Comparison of ENCODE assay signal across 12 cellular contexts in genomic region chr3:11635671-11636371, GRCh38. TPM values are rescaled to one million over a fixed set of nuclear protein-coding genes. Genes with fewer than 3 reads are reported as not detected.
A peak's percentile ranks its signal among the peaks of the same experiment; 100 is the strongest.
DNase-seq lines count a peak whose midpoint lies in the region; FAIRE-seq and TF ChIP-seq lines count a peak whose summit lies in the region.
"Had no signal": no experiment of that assay in that cellular context is flagged by ENCODE, and none has a peak within 500 bp of the region (broad histone marks: within the 10 kb centered on the region; RNA-seq: fewer than 3 reads in every experiment).

No MANE protein-coding gene starts in this region.

- H2AFZ ChIP-seq in endothelial cell of umbilical vein (ENCODE audit: low read depth, low read length): no peak overlapping the region

- H3K4me3 ChIP-seq in right atrium auricular region: no peak overlapping the region
- peak overlapping the region in 1 of 3 experiments; percentile 10 for H3K4me3 ChIP-seq in endothelial cell of umbilical vein (replicated peaks in 1 of 3; ENCODE audit: insufficient read depth in 1 of 3, low read depth in 1 of 3, low read length in 3 of 3)
- H3K4me3 ChIP-seq in uterus: no peak overlapping the region

- CTCF ChIA-PET in endothelial cell of umbilical vein (lab: Charles Lee): interaction anchor here (1.2 to 2.3 kb wide), 2 partner anchors 10 to 28 kb away, joined by 3 to 8 read pairs; no protein-coding TSS in a partner anchor

- POLR2A ChIA-PET in endothelial cell of umbilical vein (lab: Charles Lee): no interaction called here

- no peak for FAIRE-seq in endothelial cell of umbilical vein (lab: Jason Lieb, UNC)

- peak overlapping the region; percentile 38 for H3K9ac ChIP-seq in endothelial cell of umbilical vein (replicated peaks; ENCODE audit: extremely low read depth, insufficient read depth, low read length)

- TF ChIP-seq POLR2A in endothelial cell of umbilical vein (IDR thresholded peaks at IDR 0.05; ENCODE audit: low read depth, low read length): no peak
- TF ChIP-seq POLR2A in uterus (IDR thresholded peaks at IDR 0.05): no peak

- no peaks in the 10 kb centered on the region for H3K27me3 Mint-ChIP-seq in nephron progenitor cell (ENCODE audit: low read depth, poor library complexity)

- H3K4me1 ChIP-seq in right atrium auricular region (peaks cover 0 to 95% of the 10 kb centered on the region in 2 donors), endothelial cell of umbilical vein (ENCODE audit: control insufficient read depth, extremely low read depth, insufficient read depth, low read length) (peaks cover 78% of the 10 kb centered on the region), uterus (peaks cover 22 to 45% of the 10 kb centered on the region in 2 donors)

- peaks cover 49% of the 10 kb centered on the region for H3K36me3 Mint-ChIP-seq in nephron progenitor cell (ENCODE audit: low read depth)

- dilution Hi-C loops in endothelial cell of umbilical vein (cut with MboI; ENCODE audit: extremely low pct_ligation_motif_present, low sequenced_read_pairs): no loop called here

- intact Hi-C loops in cardiac septum (cut with DNase I) (no loop called here), endothelial cell of umbilical vein (cut with micrococcal nuclease) (no loop called here), uterus (cut with DNase I; ENCODE audit: low total_unique reads) (no loop called here)

- peaks cover 100% of the 10 kb centered on the region for H3K79me2 ChIP-seq in endothelial cell of umbilical vein (ENCODE audit: control insufficient read depth, insufficient read depth, low read length)

- H3K4me2 ChIP-seq in endothelial cell of umbilical vein (ENCODE audit: insufficient read depth, low read length): peak overlapping the region; percentile 93

- H3K27me3 ChIP-seq in right atrium auricular region: no peaks in the 10 kb centered on the region
- H3K27me3 ChIP-seq in endothelial cell of umbilical vein (ENCODE audit: control insufficient read depth in 2 of 2, insufficient read depth in 2 of 2, low read length in 2 of 2): no peaks in the 10 kb centered on the region
- no peaks in the 10 kb centered on the region for H3K27me3 ChIP-seq in uterus
- H3K27me3 ChIP-seq: neutrophil had no signal

- peaks cover 15% of the 10 kb centered on the region for H3K9me3 Mint-ChIP-seq in nephron progenitor cell

- TF ChIP-seq CTCF in right atrium auricular region (IDR thresholded peaks at IDR 0.05) (no peak), endothelial cell of umbilical vein (IDR thresholded peaks at IDR 0.05; ENCODE audit: extremely low read depth in 1 of 2, insufficient read depth in 1 of 2, low read depth in 1 of 2, low read length in 2 of 2) (no peak), nephron progenitor cell (IDR thresholded peaks at IDR 0.05) (no peak), uterus (IDR thresholded peaks at IDR 0.05) (no peak)

- peaks cover 91% of the 10 kb centered on the region for H3K4me1 Mint-ChIP-seq in nephron progenitor cell

- H4K20me1 ChIP-seq in endothelial cell of umbilical vein (replicated peaks; ENCODE audit: control insufficient read depth, extremely low read depth, insufficient read depth, low read length): peaks cover 2% of the 10 kb centered on the region

- H3K4me3 Mint-ChIP-seq in nephron progenitor cell: peak overlapping the region; percentile 31

- H3K27ac ChIP-seq in right atrium auricular region (peak overlapping the region; percentile 58 to 69), endothelial cell of umbilical vein (ENCODE audit: insufficient read depth, low read depth, low read length) (peak overlapping the region; percentile 58), uterus (peak overlapping the region; percentile 89 to 99)
- H3K27ac ChIP-seq: neutrophil had no signal

- no TSS peak for BruUV-seq in endothelial cell of umbilical vein (replicated peaks; lab: Mats Ljungman, UMichigan)

- H3K9me3 ChIP-seq in right atrium auricular region (no peaks in the 10 kb centered on the region), endothelial cell of umbilical vein (replicated peaks; ENCODE audit: control insufficient read depth, insufficient read depth, low read length) (no peaks in the 10 kb centered on the region), uterus (no peaks in the 10 kb centered on the region)
- H3K9me3 ChIP-seq: neutrophil had no signal

- DNase-seq in right atrium auricular region (ENCODE audit: low spot score) (no peak), cardiac septum (ENCODE audit: low spot score) (no peak), endothelial cell of umbilical vein (ENCODE audit: low read depth, low spot score) (peak; percentile 72), nephron progenitor cell (no peak), uterus (no peak), hepatic stellate cell (ENCODE audit: low spot score) (no peak), germinal center (ENCODE audit: low spot score) (no peak), SW 1271 (lab: John Stamatoyannopoulos, UW) (no peak)
- DNase-seq: activated CD8-positive, alpha-beta memory T cell treated with anti-CD3 and anti-CD28 coated beads, Interleukin-2, amount 50 U/mL, for 4 hours; NCI-H146; NCI-H774 had no signal

- peak overlapping the region; percentile 22 for H3K27ac Mint-ChIP-seq in nephron progenitor cell

- no peaks in the 10 kb centered on the region for H3K36me3 ChIP-seq in right atrium auricular region
- H3K36me3 ChIP-seq in endothelial cell of umbilical vein (ENCODE audit: control insufficient read depth in 2 of 2, extremely low read depth in 1 of 2, insufficient read depth in 2 of 2, low read length in 2 of 2): no peaks in the 10 kb centered on the region
- H3K36me3 ChIP-seq in uterus: no peaks in the 10 kb centered on the region
- H3K36me3 ChIP-seq: neutrophil had no signal

- H3K9me1 ChIP-seq in endothelial cell of umbilical vein (replicated peaks; ENCODE audit: control insufficient read depth, extremely low read depth, insufficient read depth, low read length): no peaks in the 10 kb centered on the region

TF ChIP-seq in endothelial cell of umbilical vein, 7 proteins besides CTCF, POLR2A, EP300 and RAD21:
- peak; percentile 30 for TF ChIP-seq GATA2 (IDR thresholded peaks at IDR 0.05; ENCODE audit: insufficient read depth, insufficient read length, low read depth, low read length)
- no peak for TF ChIP-seq POLR2AphosphoS5 (IDR thresholded peaks at IDR 0.05; ENCODE audit: insufficient read depth, low read depth, low read length)

RNA-seq across cellular contexts. Expression of gene VGLL4, which starts 7.9 kb away (rescaled TPM):
- 10 to 100 TPM; 30.2 to 64.6 TPM for total RNA-seq in right atrium auricular region
- total RNA-seq in cardiac septum: 40.7 TPM
- 58.9 and 67.0 TPM in 2 replicates for total RNA-seq in endothelial cell of umbilical vein
- polyA plus RNA-seq in endothelial cell of umbilical vein: 75.9 and 78.9 TPM in 2 replicates
- 48.6 and 57.5 TPM in 2 replicates for polyA plus RNA-seq in endothelial cell of umbilical vein (2011; cell fraction: cytosol; rRNA removed)
- polyA plus RNA-seq in endothelial cell of umbilical vein (2011; cell fraction: nucleus; rRNA removed): 95.4 and 99.1 TPM in 2 replicates
- 42.5 and 47.3 TPM in 2 replicates for polyA plus RNA-seq in endothelial cell of umbilical vein (2012)
- polyA minus RNA-seq in endothelial cell of umbilical vein: 73.2 and 78.6 TPM in 2 replicates
- polyA minus RNA-seq in endothelial cell of umbilical vein (2011; cell fraction: cytosol; rRNA and poly(A)+ RNA removed): 16.1 TPM
- polyA minus RNA-seq in endothelial cell of umbilical vein (2011; cell fraction: nucleus; rRNA and poly(A)+ RNA removed): 112 and 132 TPM in 2 replicates
- 100 to 1,000 TPM in 3 of 4 donors, 10 to 100 TPM in 1; 79.3 to 144 (median 143) TPM for total RNA-seq in uterus
